In the genomic region with DNA sequence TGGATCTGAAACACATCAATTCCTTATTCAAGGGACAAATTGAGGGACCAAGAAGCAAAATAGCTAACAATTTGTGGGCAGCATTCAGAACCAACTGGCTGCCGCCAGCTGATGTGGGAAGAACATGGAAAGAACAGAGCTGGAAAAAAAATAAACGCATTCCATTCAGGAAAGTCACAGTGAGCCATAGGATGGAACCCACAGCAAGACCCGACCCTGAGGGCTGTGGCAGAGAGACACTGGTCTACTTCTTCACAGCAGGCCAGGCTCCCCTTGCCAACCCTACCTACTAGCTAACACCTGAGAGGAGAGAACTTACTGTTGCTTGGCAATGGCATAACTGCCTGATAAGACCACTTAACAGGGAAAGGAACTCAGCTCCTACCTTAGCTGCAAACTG, we compare ENCODE assay signal across 10 cellular contexts.
DNase-seq lines count a peak whose midpoint lies in the region; ATAC-seq and TF ChIP-seq lines count a peak whose summit lies in the region.
"Had no signal": no experiment of that assay in that cellular context is flagged by ENCODE, and none has a peak within 500 bp of the region (broad histone marks: within the 10 kb centered on the region; RNA-seq: fewer than 3 reads in every experiment).

No MANE protein-coding gene starts in this region.

- peaks cover 15% of the 10 kb centered on the region for H3K79me2 ChIP-seq in HCT116 (ENCODE audit: insufficient read depth, low read length)

- no peak overlapping the region for H3K4me3 Mint-ChIP-seq in WTC11
- H3K4me3 Mint-ChIP-seq in stimulated activated effector memory CD8-positive, alpha-beta T cell treated with anti-CD3 and anti-CD28 coated beads, Interleukin-12 subunit alpha, Interleukin-12 subunit beta, amount 100 ng/mL, for 72 hours = no peak overlapping the region
- H3K4me3 Mint-ChIP-seq: activated naive CD8-positive, alpha-beta T cell treated with anti-CD3 and anti-CD28 coated beads, Interleukin-2, amount 50 U/mL, for 24 hours had no signal

- no peak for TF ChIP-seq POLR2A in HCT116 (IDR thresholded peaks at IDR 0.05; ENCODE audit: borderline replicate concordance, extremely low read depth, insufficient read depth, insufficient read length)

- BruUV-seq in HCT116 (replicated peaks; lab: Mats Ljungman, UMichigan) = no TSS peak

- H4K20me1 ChIP-seq in HCT116 (ENCODE audit: insufficient read depth) = peaks cover 5% of the 10 kb centered on the region; the same call in 1 of the 2 replicates

- RAD21 ChIA-PET in HCT116 (lab: Charles Lee; ENCODE audit: low non-redundant PET in 1 of 2, low total read pairs in 2 of 2, uncharacterized antibody in 2 of 2, unreplicated experiment in 2 of 2) = no interaction called here

- POLR2A ChIA-PET in HCT116 (lab: Charles Lee) = no interaction called here
- POLR2A ChIA-PET in WTC11 (lab: Charles Lee) = no interaction called here

- H3K27me3 Mint-ChIP-seq in WTC11 (ENCODE audit: low read depth) = no peaks in the 10 kb centered on the region
- H3K27me3 Mint-ChIP-seq: activated naive CD8-positive, alpha-beta T cell treated with anti-CD3 and anti-CD28 coated beads, Interleukin-2, amount 50 U/mL, for 24 hours had no signal

- H3K4me1 Mint-ChIP-seq in WTC11 = peaks cover 51% of the 10 kb centered on the region
- peaks cover 45% of the 10 kb centered on the region for H3K4me1 Mint-ChIP-seq in stimulated activated effector memory CD8-positive, alpha-beta T cell treated with anti-CD3 and anti-CD28 coated beads, Interleukin-12 subunit alpha, Interleukin-12 subunit beta, amount 100 ng/mL, for 72 hours

- intact Hi-C loops in HCT116 (cut with micrococcal nuclease) = no loop called here

- H3K27me3 ChIP-seq in HCT116 (ENCODE audit: insufficient read depth, low read length) = no peaks in the 10 kb centered on the region

- H3K27ac Mint-ChIP-seq in WTC11 = peak overlapping the region; percentile 84
- H3K27ac Mint-ChIP-seq in stimulated activated effector memory CD8-positive, alpha-beta T cell treated with anti-CD3 and anti-CD28 coated beads, Interleukin-12 subunit alpha, Interleukin-12 subunit beta, amount 100 ng/mL, for 72 hours = peak overlapping the region; percentile 74
- H3K27ac Mint-ChIP-seq: activated naive CD8-positive, alpha-beta T cell treated with anti-CD3 and anti-CD28 coated beads, Interleukin-2, amount 50 U/mL, for 24 hours had no signal

- TF ChIP-seq CTCF in HCT116 (IDR thresholded peaks at IDR 0.05 in 2 of 3, conservative IDR thresholded peaks at IDR 0.05 in 1 of 3; ENCODE audit: borderline replicate concordance in 1 of 3, insufficient read depth in 1 of 3, low read depth in 2 of 3, low read length in 2 of 3) (no peak), WTC11 (IDR thresholded peaks at IDR 0.05) (no peak)

- ATAC-seq in HCT116 (peak; percentile 82), WTC11 (peak; percentile 67), esophagus mucosa (no peak), GM19455 (IDR thresholded peaks at IDR 0.05; ENCODE audit: unreplicated experiment) (no peak)
- ATAC-seq in stimulated activated effector memory CD8-positive, alpha-beta T cell treated with anti-CD3 and anti-CD28 coated beads, Interleukin-12 subunit alpha, Interleukin-12 subunit beta, amount 100 ng/mL, for 72 hours = no peak
- ATAC-seq: activated naive CD8-positive, alpha-beta T cell treated with anti-CD3 and anti-CD28 coated beads, Interleukin-2, amount 50 U/mL, for 24 hours had no signal

- H3K9ac ChIP-seq in HCT116 (ENCODE audit: low read length) = no peak overlapping the region

- H3K36me3 ChIP-seq in HCT116 (ENCODE audit: control insufficient read depth in 1 of 2, insufficient read depth in 2 of 2, low read length in 2 of 2) = no peaks in the 10 kb centered on the region

- H3K4me3 ChIP-seq in HCT116 (replicated peaks in 1 of 2; ENCODE audit: low read depth in 1 of 2, low read length in 2 of 2) = no peak overlapping the region

- TF ChIP-seq RAD21 in HCT116 (IDR thresholded peaks at IDR 0.05; ENCODE audit: low read depth) = no peak

- H3K4me2 ChIP-seq in HCT116 (ENCODE audit: low read length) = peak overlapping the region; percentile 49

- DNase-seq in HCT116 (ENCODE audit: low read depth, low spot score) (peak; percentile 8), WTC11 (ENCODE audit: low spot score) (no peak), foreskin melanocyte (peak; percentile 45), NCI-H748 treated with DMSO at 0.1 percent for 48 hours (lab: John Stamatoyannopoulos, UW) (no peak)
- DNase-seq in stimulated activated effector memory CD8-positive, alpha-beta T cell treated with anti-CD3 and anti-CD28 coated beads, Interleukin-12 subunit alpha, Interleukin-12 subunit beta, amount 100 ng/mL, for 72 hours (ENCODE audit: low spot score in 2 of 2) = no peak
- DNase-seq: activated naive CD8-positive, alpha-beta T cell treated with anti-CD3 and anti-CD28 coated beads, Interleukin-2, amount 50 U/mL, for 24 hours; left cardiac atrium; MV-4-11 had no signal

- no peaks in the 10 kb centered on the region for H3K36me3 Mint-ChIP-seq in WTC11
- peaks cover 16% of the 10 kb centered on the region for H3K36me3 Mint-ChIP-seq in stimulated activated effector memory CD8-positive, alpha-beta T cell treated with anti-CD3 and anti-CD28 coated beads, Interleukin-12 subunit alpha, Interleukin-12 subunit beta, amount 100 ng/mL, for 72 hours

- no peaks in the 10 kb centered on the region for H3K9me3 Mint-ChIP-seq in WTC11
- no peaks in the 10 kb centered on the region for H3K9me3 Mint-ChIP-seq in stimulated activated effector memory CD8-positive, alpha-beta T cell treated with anti-CD3 and anti-CD28 coated beads, Interleukin-12 subunit alpha, Interleukin-12 subunit beta, amount 100 ng/mL, for 72 hours
- H3K9me3 Mint-ChIP-seq: activated naive CD8-positive, alpha-beta T cell treated with anti-CD3 and anti-CD28 coated beads, Interleukin-2, amount 50 U/mL, for 24 hours had no signal

- H3K27ac ChIP-seq in HCT116 (ENCODE audit: low read depth, low read length) = no peak overlapping the region

- no peak overlapping the region for H2AFZ ChIP-seq in HCT116 (ENCODE audit: low read depth, low read length, poor library complexity, severe bottlenecking)

- CTCF ChIA-PET in HCT116 (lab: Charles Lee) = no interaction called here
- CTCF ChIA-PET in WTC11 (lab: Charles Lee) = interaction anchor here (1.0 kb wide), 1 partner anchor 178 kb away, joined by 4 read pairs; no protein-coding TSS in a partner anchor

- H3K9me3 ChIP-seq in HCT116 (ENCODE audit: control insufficient read depth in 1 of 2, insufficient read depth in 1 of 2, low read depth in 1 of 2, low read length in 2 of 2) = no peaks in the 10 kb centered on the region

- H3K9me2 ChIP-seq in HCT116 (ENCODE audit: insufficient read depth) = no peaks in the 10 kb centered on the region

- peaks cover 12 to 28% of the 10 kb centered on the region in 2 experiments for H3K4me1 ChIP-seq in HCT116 (ENCODE audit: control insufficient read depth in 1 of 2, insufficient read depth in 2 of 2, low read length in 2 of 2)

TF ChIP-seq in HCT116, 20 proteins besides CTCF, POLR2A, EP300 and RAD21:
- TF ChIP-seq ZNF274 (IDR thresholded peaks at IDR 0.05; ENCODE audit: low read depth, low read length) (no peak), SP1 (IDR thresholded peaks at IDR 0.05; ENCODE audit: low read depth) (0 out of 2 replicates have a peak, but pooled peaks have one; percentile 21), FOSL1 (IDR thresholded peaks at IDR 0.05; ENCODE audit: low read depth) (peak; percentile 19; the same call in 1 of the 2 replicates), CBX3 (IDR thresholded peaks at IDR 0.05; ENCODE audit: low read depth) (0 out of 2 replicates have a peak, but pooled peaks have one; percentile 41), POLR2AphosphoS5 (IDR thresholded peaks at IDR 0.05; ENCODE audit: low read depth, low read length) (no peak)

TF ChIP-seq in WTC11, 78 proteins besides CTCF, POLR2A, EP300 and RAD21 (continues in another document):
- TF ChIP-seq TP53 (CRISPR knock-in tag; IDR thresholded peaks at IDR 0.05) (no peak), SMAD3 (CRISPR knock-in tag; IDR thresholded peaks at IDR 0.05; ENCODE audit: borderline replicate concordance) (no peak), MXD4 (CRISPR knock-in tag; IDR thresholded peaks at IDR 0.05; ENCODE audit: borderline replicate concordance) (no peak), TCF7 (CRISPR knock-in tag; IDR thresholded peaks at IDR 0.05; ENCODE audit: low read depth) (no peak)
- TF ChIP-seq, protein P1, sequence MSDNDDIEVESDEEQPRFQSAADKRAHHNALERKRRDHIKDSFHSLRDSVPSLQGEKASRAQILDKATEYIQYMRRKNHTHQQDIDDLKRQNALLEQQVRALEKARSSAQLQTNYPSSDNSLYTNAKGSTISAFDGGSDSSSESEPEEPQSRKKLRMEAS (CRISPR knock-in tag; IDR thresholded peaks at IDR 0.05) = no peak
- TF ChIP-seq, protein P2, sequence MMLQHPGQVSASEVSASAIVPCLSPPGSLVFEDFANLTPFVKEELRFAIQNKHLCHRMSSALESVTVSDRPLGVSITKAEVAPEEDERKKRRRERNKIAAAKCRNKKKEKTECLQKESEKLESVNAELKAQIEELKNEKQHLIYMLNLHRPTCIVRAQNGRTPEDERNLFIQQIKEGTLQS (CRISPR knock-in tag; conservative IDR thresholded peaks at IDR 0.05) = no peak
- TF ChIP-seq, protein P3, sequence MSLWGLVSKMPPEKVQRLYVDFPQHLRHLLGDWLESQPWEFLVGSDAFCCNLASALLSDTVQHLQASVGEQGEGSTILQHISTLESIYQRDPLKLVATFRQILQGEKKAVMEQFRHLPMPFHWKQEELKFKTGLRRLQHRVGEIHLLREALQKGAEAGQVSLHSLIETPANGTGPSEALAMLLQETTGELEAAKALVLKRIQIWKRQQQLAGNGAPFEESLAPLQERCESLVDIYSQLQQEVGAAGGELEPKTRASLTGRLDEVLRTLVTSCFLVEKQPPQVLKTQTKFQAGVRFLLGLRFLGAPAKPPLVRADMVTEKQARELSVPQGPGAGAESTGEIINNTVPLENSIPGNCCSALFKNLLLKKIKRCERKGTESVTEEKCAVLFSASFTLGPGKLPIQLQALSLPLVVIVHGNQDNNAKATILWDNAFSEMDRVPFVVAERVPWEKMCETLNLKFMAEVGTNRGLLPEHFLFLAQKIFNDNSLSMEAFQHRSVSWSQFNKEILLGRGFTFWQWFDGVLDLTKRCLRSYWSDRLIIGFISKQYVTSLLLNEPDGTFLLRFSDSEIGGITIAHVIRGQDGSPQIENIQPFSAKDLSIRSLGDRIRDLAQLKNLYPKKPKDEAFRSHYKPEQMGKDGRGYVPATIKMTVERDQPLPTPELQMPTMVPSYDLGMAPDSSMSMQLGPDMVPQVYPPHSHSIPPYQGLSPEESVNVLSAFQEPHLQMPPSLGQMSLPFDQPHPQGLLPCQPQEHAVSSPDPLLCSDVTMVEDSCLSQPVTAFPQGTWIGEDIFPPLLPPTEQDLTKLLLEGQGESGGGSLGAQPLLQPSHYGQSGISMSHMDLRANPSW (CRISPR knock-in tag; conservative IDR thresholded peaks at IDR 0.05; ENCODE audit: low read depth) = no peak
- TF ChIP-seq, protein P4, sequence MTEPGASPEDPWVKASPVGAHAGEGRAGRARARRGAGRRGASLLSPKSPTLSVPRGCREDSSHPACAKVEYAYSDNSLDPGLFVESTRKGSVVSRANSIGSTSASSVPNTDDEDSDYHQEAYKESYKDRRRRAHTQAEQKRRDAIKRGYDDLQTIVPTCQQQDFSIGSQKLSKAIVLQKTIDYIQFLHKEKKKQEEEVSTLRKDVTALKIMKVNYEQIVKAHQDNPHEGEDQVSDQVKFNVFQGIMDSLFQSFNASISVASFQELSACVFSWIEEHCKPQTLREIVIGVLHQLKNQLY (CRISPR knock-in tag; IDR thresholded peaks at IDR 0.05) = no peak

Comparison
In these comparisons a context has a peak if more than half of its experiments do, and no peak if none do; other contexts are left out.
1. ATAC-seq: peak in HCT116 (single experiment) and WTC11 (single experiment); none in stimulated activated effector memory CD8-positive, alpha-beta T cell treated with anti-CD3 and anti-CD28 coated beads, Interleukin-12 subunit alpha, Interleukin-12 subunit beta, amount 100 ng/mL, for 72 hours (single experiment), esophagus mucosa (single experiment) and GM19455 (single experiment).
2. DNase-seq: peak in HCT116 (single experiment) and foreskin melanocyte (single experiment); none in WTC11 (single experiment), stimulated activated effector memory CD8-positive, alpha-beta T cell treated with anti-CD3 and anti-CD28 coated beads, Interleukin-12 subunit alpha, Interleukin-12 subunit beta, amount 100 ng/mL, for 72 hours (0 of 2) and NCI-H748 treated with DMSO at 0.1 percent for 48 hours (single experiment).